ENCODE assay signal across 9 cellular contexts in genomic region chr9:26656003-26656940, GRCh38.
DNase-seq lines count a peak whose midpoint lies in the region; ATAC-seq and TF ChIP-seq lines count a peak whose summit lies in the region.
"Had no signal": no experiment of that assay in that cellular context is flagged by ENCODE, and none has a peak within 500 bp of the region (broad histone marks: within the 10 kb centered on the region; RNA-seq: fewer than 3 reads in every experiment).

No MANE protein-coding gene starts in this region.

- no peaks in the 10 kb centered on the region for H3K4me1 Mint-ChIP-seq in activated T-helper 17 cell treated with anti-CD3 and anti-CD28 coated beads, Interleukin-2, amount 50 U/mL, for 72 hours

- no peak for ATAC-seq in HG02623 (IDR thresholded peaks at IDR 0.05; ENCODE audit: unreplicated experiment)
- ATAC-seq in activated T-helper 17 cell treated with anti-CD3 and anti-CD28 coated beads, Interleukin-2, amount 50 U/mL, for 72 hours (replicated peaks), result no peak

- no peaks in the 10 kb centered on the region for H3K36me3 Mint-ChIP-seq in activated T-helper 17 cell treated with anti-CD3 and anti-CD28 coated beads, Interleukin-2, amount 50 U/mL, for 72 hours (ENCODE audit: low read depth)

- peaks cover 4% of the 10 kb centered on the region for H3K9me3 Mint-ChIP-seq in activated T-helper 17 cell treated with anti-CD3 and anti-CD28 coated beads, Interleukin-2, amount 50 U/mL, for 72 hours

- TF ChIP-seq CTCF in GM10266 (IDR thresholded peaks at IDR 0.05; ENCODE audit: control insufficient read depth, insufficient read depth, low read depth, missing control alignments) (peak; percentile 28), LNCAP (IDR thresholded peaks at IDR 0.05) (peak; percentile 74)

- DNase-seq in GM10266 (ENCODE audit: extremely low spot score) (peak; percentile 31), astrocyte of the hippocampus (ENCODE audit: low read depth, low spot score) (peak; percentile 56), myocyte (ENCODE audit: low read depth) (peak; percentile 37), NCI-H2171 treated with DMSO at 0.1 percent for 48 hours (lab: John Stamatoyannopoulos, UW) (no peak), T-helper 9 cell (no peak)

- no peak overlapping the region for H3K4me3 Mint-ChIP-seq in activated T-helper 17 cell treated with anti-CD3 and anti-CD28 coated beads, Interleukin-2, amount 50 U/mL, for 72 hours
- H3K4me3 Mint-ChIP-seq: T-helper 1 cell treated with Interleukin-12 subunit alpha and Interleukin-12 subunit beta and Interleukin-4 antibody, amounts not matched to agents 30 μg/mL and 1 μg/mL, for 36 hours had no signal

- no peaks in the 10 kb centered on the region for H3K27me3 Mint-ChIP-seq in activated T-helper 17 cell treated with anti-CD3 and anti-CD28 coated beads, Interleukin-2, amount 50 U/mL, for 72 hours

- H3K27ac Mint-ChIP-seq in activated T-helper 17 cell treated with anti-CD3 and anti-CD28 coated beads, Interleukin-2, amount 50 U/mL, for 72 hours, result no peak overlapping the region
- H3K27ac Mint-ChIP-seq: T-helper 1 cell treated with Interleukin-12 subunit alpha and Interleukin-12 subunit beta and Interleukin-4 antibody, amounts not matched to agents 30 μg/mL and 1 μg/mL, for 36 hours had no signal

Comparison
In these comparisons a context has a peak if more than half of its experiments do, and no peak if none do; other contexts are left out.
1. DNase-seq: peak in GM10266 (single experiment), astrocyte of the hippocampus (single experiment) and myocyte (single experiment); none in NCI-H2171 treated with DMSO at 0.1 percent for 48 hours (single experiment) and T-helper 9 cell (single experiment).